15 cellular contexts compared by ENCODE assay signal in genomic region chr1:231720652-231721325, GRCh38.
"Had no signal": no experiment of that assay in that cellular context is flagged by ENCODE, and none has a peak within 500 bp of the region (broad histone marks: within the 10 kb centered on the region; RNA-seq: fewer than 3 reads in every experiment).

No MANE protein-coding gene starts in this region.

- ATAC-seq: activated CD8-positive, alpha-beta T cell treated with anti-CD3 and anti-CD28 coated beads for 36 hours; activated T-cell treated with anti-CD3 and anti-CD28 coated beads, Interleukin-2, amount 50 U/mL, for 4 hours; left lung; sciatic nerve; upper lobe of right lung had no signal

- H3K4me1 Mint-ChIP-seq: activated naive CD4-positive, alpha-beta T cell treated with anti-CD3 and anti-CD28 coated beads, Interleukin-2, amount 50 U/mL, for 24 hours had no signal

- H3K9me3 Mint-ChIP-seq: activated CD8-positive, alpha-beta T cell treated with anti-CD3 and anti-CD28 coated beads for 36 hours; activated naive CD4-positive, alpha-beta T cell treated with anti-CD3 and anti-CD28 coated beads, Interleukin-2, amount 50 U/mL, for 24 hours; activated T-cell treated with anti-CD3 and anti-CD28 coated beads, Interleukin-2, amount 50 U/mL, for 4 hours; neural progenitor cell had no signal

- DNase-seq: activated CD8-positive, alpha-beta T cell treated with anti-CD3 and anti-CD28 coated beads for 36 hours; activated effector memory CD4-positive, alpha-beta T cell treated with anti-CD3 and anti-CD28 coated beads, Interleukin-2, amount 50 U/mL, for 16 hours; activated T-cell treated with anti-CD3 and anti-CD28 coated beads, Interleukin-2, amount 50 U/mL, for 4 hours; adrenal gland; erythroblast; left lung; mammary epithelial cell; naive B cell; stomach; T-helper 9 cell; testis; upper lobe of right lung had no signal

- H3K27me3 Mint-ChIP-seq: activated CD8-positive, alpha-beta T cell treated with anti-CD3 and anti-CD28 coated beads for 36 hours; activated naive CD4-positive, alpha-beta T cell treated with anti-CD3 and anti-CD28 coated beads, Interleukin-2, amount 50 U/mL, for 24 hours had no signal

- H3K27ac Mint-ChIP-seq: activated CD8-positive, alpha-beta T cell treated with anti-CD3 and anti-CD28 coated beads for 36 hours; activated naive CD4-positive, alpha-beta T cell treated with anti-CD3 and anti-CD28 coated beads, Interleukin-2, amount 50 U/mL, for 24 hours; neural progenitor cell had no signal

- H3K36me3 Mint-ChIP-seq: neural progenitor cell had no signal

- H3K4me3 Mint-ChIP-seq: activated CD8-positive, alpha-beta T cell treated with anti-CD3 and anti-CD28 coated beads for 36 hours; activated naive CD4-positive, alpha-beta T cell treated with anti-CD3 and anti-CD28 coated beads, Interleukin-2, amount 50 U/mL, for 24 hours; activated T-cell treated with anti-CD3 and anti-CD28 coated beads, Interleukin-2, amount 50 U/mL, for 4 hours; naive B cell; neural progenitor cell had no signal
